Comparison of ENCODE assay signal across 11 cellular contexts in genomic region chr5:161286066-161286655, GRCh38.
DNase-seq lines count a peak whose midpoint lies in the region; ATAC-seq and FAIRE-seq lines count a peak whose summit lies in the region.
"Had no signal": no experiment of that assay in that cellular context is flagged by ENCODE, and none has a peak within 500 bp of the region (broad histone marks: within the 10 kb centered on the region; RNA-seq: fewer than 3 reads in every experiment).

No MANE protein-coding gene starts in this region.

- peak; percentile 76 for FAIRE-seq in GM18507 (lab: Jason Lieb, UNC)

- H3K9me3 Mint-ChIP-seq in stimulated activated naive B cell treated with anti-CD40 and anti-IgM and Interleukin-4, amounts not matched to agents 10 μg/mL and 1 μg/mL and 100 μg/mL, for 72 hours, result no peaks in the 10 kb centered on the region

- H3K27ac Mint-ChIP-seq in stimulated activated naive B cell treated with anti-CD40 and anti-IgM and Interleukin-4, amounts not matched to agents 10 μg/mL and 1 μg/mL and 100 μg/mL, for 72 hours, result no peak overlapping the region
- H3K27ac Mint-ChIP-seq: GM23338 had no signal

- DNase-seq in GM18507 (ENCODE audit: extremely low spot score, insufficient read length, low read depth), result peak; percentile 15
- no peak for DNase-seq in iPS-NIHi11 (ENCODE audit: low spot score)
- DNase-seq in T-helper 1 cell, result no peak
- no peak for DNase-seq in KG1 (lab: John Stamatoyannopoulos, UW)
- no peak for DNase-seq in stimulated activated naive B cell treated with anti-CD40 and anti-IgM and Interleukin-4, amounts not matched to agents 10 μg/mL and 1 μg/mL and 100 μg/mL, for 72 hours
- DNase-seq: NCI-H526 treated with DMSO at 0.1 percent for 48 hours, T-helper 2 cell had no signal

- no peaks in the 10 kb centered on the region for H3K27me3 Mint-ChIP-seq in stimulated activated naive B cell treated with anti-CD40 and anti-IgM and Interleukin-4, amounts not matched to agents 10 μg/mL and 1 μg/mL and 100 μg/mL, for 72 hours

- H3K36me3 Mint-ChIP-seq in stimulated activated naive B cell treated with anti-CD40 and anti-IgM and Interleukin-4, amounts not matched to agents 10 μg/mL and 1 μg/mL and 100 μg/mL, for 72 hours, result no peaks in the 10 kb centered on the region

- ATAC-seq in GM19463 (IDR thresholded peaks at IDR 0.05; ENCODE audit: unreplicated experiment), result peak; percentile 97
- peak; percentile 98 for ATAC-seq in HG02938 (IDR thresholded peaks at IDR 0.05; ENCODE audit: unreplicated experiment)
- ATAC-seq in HG03575 (IDR thresholded peaks at IDR 0.05; ENCODE audit: extremely low read depth, insufficient number of reproducible peaks, low FRiP score, unreplicated experiment), result peak; percentile 91
- ATAC-seq in stimulated activated naive B cell treated with anti-CD40 and anti-IgM and Interleukin-4, amounts not matched to agents 10 μg/mL and 1 μg/mL and 100 μg/mL, for 72 hours (replicated peaks), result no peak
- ATAC-seq: GM23338 had no signal

- H3K4me3 Mint-ChIP-seq in stimulated activated naive B cell treated with anti-CD40 and anti-IgM and Interleukin-4, amounts not matched to agents 10 μg/mL and 1 μg/mL and 100 μg/mL, for 72 hours, result no peak overlapping the region
- H3K4me3 Mint-ChIP-seq: GM23338 had no signal

- H3K4me1 Mint-ChIP-seq in stimulated activated naive B cell treated with anti-CD40 and anti-IgM and Interleukin-4, amounts not matched to agents 10 μg/mL and 1 μg/mL and 100 μg/mL, for 72 hours, result no peaks in the 10 kb centered on the region
- H3K4me1 Mint-ChIP-seq: GM23338 had no signal

Comparison
In these comparisons a context has a peak if more than half of its experiments do, and no peak if none do; other contexts are left out.
1. ATAC-seq: peak in GM19463 (single experiment), HG02938 (single experiment) and HG03575 (single experiment); none in stimulated activated naive B cell treated with anti-CD40 and anti-IgM and Interleukin-4, amounts not matched to agents 10 μg/mL and 1 μg/mL and 100 μg/mL, for 72 hours (0 of 2).